ENCODE assay signal across 21 cellular contexts in genomic region chr3:51242939-51243338, GRCh38.
DNase-seq lines count a peak whose midpoint lies in the region; ATAC-seq and TF ChIP-seq lines count a peak whose summit lies in the region.
"Had no signal": no experiment of that assay in that cellular context is flagged by ENCODE, and none has a peak within 500 bp of the region (broad histone marks: within the 10 kb centered on the region; RNA-seq: fewer than 3 reads in every experiment).

No MANE protein-coding gene starts in this region.

- peaks cover 0 to 32% (median 25%) of the 10 kb centered on the region in 10 experiments; a peak in 13 of 20 replicates for H3K4me1 ChIP-seq in BLaER1 treated with 17β-estradiol and CSF1 and Interleukin-3, amounts not matched to agents 10 nM and 100 nM
- H3K4me1 ChIP-seq in neuronal stem cell (ENCODE audit: control insufficient read depth in 2 of 2, insufficient read depth in 1 of 2, low read depth in 1 of 2, low read length in 2 of 2): no peaks in the 10 kb centered on the region
- no peaks in the 10 kb centered on the region for H3K4me1 ChIP-seq in upper lobe of left lung
- H3K4me1 ChIP-seq in testis: no peaks in the 10 kb centered on the region
- H3K4me1 ChIP-seq: A549, BE2C, Caco-2 had no signal

- H3K4me2 ChIP-seq in BLaER1 treated with 17β-estradiol and CSF1 and Interleukin-3, amounts not matched to agents 10 nM and 100 nM: peak overlapping the region in 7 of 11 experiments; percentile 41 to 73 (median 53); a peak in 12 of 22 replicates
- no peak overlapping the region for H3K4me2 ChIP-seq in neuronal stem cell (ENCODE audit: insufficient read depth, low read length, poor library complexity, severe bottlenecking)
- H3K4me2 ChIP-seq: A549 had no signal

- no peak overlapping the region for H3K18ac ChIP-seq in neuronal stem cell (ENCODE audit: low read length)

- no peaks in the 10 kb centered on the region for H3K27me3 ChIP-seq in BLaER1 treated with 17β-estradiol and CSF1 and Interleukin-3, amounts not matched to agents 10 nM and 100 nM
- H3K27me3 ChIP-seq in neuronal stem cell (ENCODE audit: control insufficient read depth in 3 of 3, insufficient read depth in 3 of 3, low read depth in 1 of 3, low read length in 3 of 3) (no peaks in the 10 kb centered on the region), upper lobe of left lung (no peaks in the 10 kb centered on the region), testis (no peaks in the 10 kb centered on the region)
- H3K27me3 ChIP-seq: BE2C had no signal

- H4K8ac ChIP-seq in neuronal stem cell (ENCODE audit: low read depth, low read length): no peak overlapping the region

- H3K23ac ChIP-seq in neuronal stem cell (ENCODE audit: low read depth, low read length, poor library complexity): peak overlapping the region; percentile 37

- H3K9ac ChIP-seq in BLaER1 treated with 17β-estradiol and CSF1 and Interleukin-3, amounts not matched to agents 10 nM and 100 nM: peak overlapping the region in 1 of 11 experiments; percentile 3; a peak in 1 of 22 replicates
- no peak overlapping the region for H3K9ac ChIP-seq in neuronal stem cell (ENCODE audit: low read depth, low read length, poor library complexity)
- H3K9ac ChIP-seq: GM23248 had no signal

- peaks cover 13% of the 10 kb centered on the region for H3K9me3 Mint-ChIP-seq in chondrocyte (ENCODE audit: low read depth)
- H3K9me3 Mint-ChIP-seq: CD8-positive, alpha-beta T cell had no signal

- peaks cover 8 to 66% (median 18%) of the 10 kb centered on the region in 11 experiments; a peak in 21 of 22 replicates for H3K9me3 ChIP-seq in BLaER1 treated with 17β-estradiol and CSF1 and Interleukin-3, amounts not matched to agents 10 nM and 100 nM (replicated peaks in 1 of 11)
- H3K9me3 ChIP-seq in neuronal stem cell (replicated peaks in 1 of 2; ENCODE audit: control insufficient read depth in 2 of 2, insufficient read depth in 1 of 2, low read depth in 1 of 2, low read length in 2 of 2) (peaks cover 0 to 5% of the 10 kb centered on the region in 2 donors), upper lobe of left lung (no peaks in the 10 kb centered on the region), testis (no peaks in the 10 kb centered on the region)
- H3K9me3 ChIP-seq: A549, BE2C, Caco-2 had no signal

- no peak overlapping the region for H3K14ac ChIP-seq in neuronal stem cell (ENCODE audit: low read length)

- no peak overlapping the region for H2AK5ac ChIP-seq in neuronal stem cell (ENCODE audit: low read depth, low read length)

- no peak for TF ChIP-seq EP300 in upper lobe of left lung (IDR thresholded peaks at IDR 0.05)

- no peak for TF ChIP-seq CTCF in chondrocyte (IDR thresholded peaks at IDR 0.05)
- TF ChIP-seq CTCF in upper lobe of left lung (IDR thresholded peaks at IDR 0.05): no peak
- no peak for TF ChIP-seq CTCF in testis (IDR thresholded peaks at IDR 0.05)

- H2AFZ ChIP-seq in neuronal stem cell (ENCODE audit: low read length): no peak overlapping the region
- H2AFZ ChIP-seq: GM23248 had no signal

- no peaks in the 10 kb centered on the region for H3K36me3 ChIP-seq in BLaER1 treated with 17β-estradiol and CSF1 and Interleukin-3, amounts not matched to agents 10 nM and 100 nM
- H3K36me3 ChIP-seq in neuronal stem cell (replicated peaks in 1 of 2; ENCODE audit: control insufficient read depth in 2 of 2, insufficient read depth in 2 of 2, low read length in 2 of 2) (peaks cover 0 to 2% of the 10 kb centered on the region in 2 donors), upper lobe of left lung (no peaks in the 10 kb centered on the region), testis (ENCODE audit: low read depth, missing control alignments) (no peaks in the 10 kb centered on the region)
- H3K36me3 ChIP-seq: BE2C had no signal

- peaks cover 9% of the 10 kb centered on the region for H3K27me3 Mint-ChIP-seq in chondrocyte (ENCODE audit: low read depth)

- H2BK12ac ChIP-seq in neuronal stem cell (ENCODE audit: low read length): no peak overlapping the region

- intact Hi-C loops in testis (cut with DNase I; ENCODE audit: low total_unique reads): no loop called here

- H4K20me1 ChIP-seq in BLaER1 treated with 17β-estradiol and CSF1 and Interleukin-3, amounts not matched to agents 10 nM and 100 nM: no peaks in the 10 kb centered on the region

- H3K27ac ChIP-seq in BLaER1 treated with 17β-estradiol and CSF1 and Interleukin-3, amounts not matched to agents 10 nM and 100 nM: peak overlapping the region in 10 of 11 experiments; percentile 8 to 92 (median 80); a peak in 18 of 22 replicates
- H3K27ac ChIP-seq in neuronal stem cell (replicated peaks; ENCODE audit: low read length) (no peak overlapping the region), upper lobe of left lung (no peak overlapping the region), testis (no peak overlapping the region)
- H3K27ac ChIP-seq: A549, GM23248 had no signal

- no peak overlapping the region for H3K4me3 Mint-ChIP-seq in chondrocyte (ENCODE audit: unreplicated experiment)
- H3K4me3 Mint-ChIP-seq: CD4-positive, CD25-positive, alpha-beta regulatory T cell; CD8-positive, alpha-beta T cell had no signal

- H2BK120ac ChIP-seq in neuronal stem cell (ENCODE audit: low read depth, low read length): no peak overlapping the region

- H3K4ac ChIP-seq in neuronal stem cell (ENCODE audit: low read length): no peak overlapping the region

- no peak overlapping the region for H2BK15ac ChIP-seq in neuronal stem cell (ENCODE audit: low read length)

- H3K27ac Mint-ChIP-seq in chondrocyte (ENCODE audit: unreplicated experiment): no peak overlapping the region
- H3K27ac Mint-ChIP-seq: CD4-positive, CD25-positive, alpha-beta regulatory T cell; CD8-positive, alpha-beta T cell had no signal

- peak; percentile 21 to 46 for ATAC-seq in upper lobe of left lung (ENCODE audit: low FRiP score in 2 of 2)
- ATAC-seq in HG03039 (IDR thresholded peaks at IDR 0.05; ENCODE audit: unreplicated experiment): no peak
- no peak for ATAC-seq in HG03442 (IDR thresholded peaks at IDR 0.05; ENCODE audit: unreplicated experiment)
- ATAC-seq: A549; CD8-positive, alpha-beta T cell had no signal

- TF ChIP-seq POLR2A in upper lobe of left lung (IDR thresholded peaks at IDR 0.05) (no peak), testis (IDR thresholded peaks at IDR 0.05) (no peak)

- H2BK5ac ChIP-seq in neuronal stem cell (ENCODE audit: low read length): no peak overlapping the region

- no CpG with 5 or more reads among the region's 3 CpGs for WGBS in neuronal stem cell (ENCODE audit: extremely low coverage in 2 of 2, insufficient read length in 2 of 2, insufficient replicate concordance in 1 of 2), 2 donors
- 72 to 100% methylated on average over 1 to 3 of the region's 3 CpGs for WGBS in upper lobe of left lung, 2 donors
- WGBS in testis, 2 donors: 67 to 83% methylated on average over 2 to 3 of the region's 3 CpGs

- H3K4me3 ChIP-seq in BLaER1 treated with 17β-estradiol and CSF1 and Interleukin-3, amounts not matched to agents 10 nM and 100 nM: no peak overlapping the region
- no peak overlapping the region for H3K4me3 ChIP-seq in neuronal stem cell (ENCODE audit: low read length in 2 of 2)
- H3K4me3 ChIP-seq in upper lobe of left lung: no peak overlapping the region
- no peak overlapping the region for H3K4me3 ChIP-seq in testis
- H3K4me3 ChIP-seq: A549, GM23248 had no signal

- no peaks in the 10 kb centered on the region for H3K36me3 Mint-ChIP-seq in chondrocyte (ENCODE audit: low read depth)

- DNase-seq in chondrocyte (ENCODE audit: low spot score) (peak; percentile 59), neuronal stem cell (ENCODE audit: low spot score) (no peak), upper lobe of left lung (peak in 1 of 2 donors; percentile 1), testis (no peak)
- DNase-seq: 8988T; ACHN; AML-193; BE2C; C1 segment of cervical spinal cord; Caco-2; CD4-positive, CD25-positive, alpha-beta regulatory T cell; CD8-positive, alpha-beta T cell; DMS153; DND-41; GM23248; H7; HCEC 1CT had no signal

- H3K79me1 ChIP-seq in neuronal stem cell (ENCODE audit: low read depth, low read length): no peaks in the 10 kb centered on the region

- no peaks in the 10 kb centered on the region for H3K4me1 Mint-ChIP-seq in chondrocyte (ENCODE audit: low read depth)

- H4K91ac ChIP-seq in neuronal stem cell (ENCODE audit: low read depth, low read length, poor library complexity): no peak overlapping the region

Comparison
In these comparisons a context has a peak if more than half of its experiments do, and no peak if none do; other contexts are left out.
1. H3K27ac ChIP-seq: peak in BLaER1 treated with 17β-estradiol and CSF1 and Interleukin-3, amounts not matched to agents 10 nM and 100 nM (10 of 11); none in neuronal stem cell (single experiment), upper lobe of left lung (0 of 4) and testis (0 of 2).
2. ATAC-seq: peak in upper lobe of left lung (2 of 2); none in HG03039 (single experiment) and HG03442 (single experiment).